In genomic region chr16:10878328-10878643, GRCh38 we compare ENCODE assay signal across 10 cellular contexts. TPM values are rescaled to one million over a fixed set of nuclear protein-coding genes. Genes with fewer than 3 reads are reported as not detected.
DNase-seq lines count a peak whose midpoint lies in the region; ATAC-seq, FAIRE-seq and TF ChIP-seq lines count a peak whose summit lies in the region.
"Had no signal": no experiment of that assay in that cellular context is flagged by ENCODE, and none has a peak within 500 bp of the region (broad histone marks: within the 10 kb centered on the region; RNA-seq: fewer than 3 reads in every experiment).

No MANE protein-coding gene starts in this region.

- peak overlapping the region; percentile 58 for H3K4me2 ChIP-seq in HepG2 (ENCODE audit: low read depth, low read length)

- intact Hi-C loops in activated B cell treated with CpG ODN at 0.5 μM for 24 hours (cut with micrococcal nuclease) (loop anchor here (10.0 kb wide), 3 partner anchors 493 to 797 kb away; partner anchors contain the start of genes ATF7IP2 and LITAF), HepG2 (cut with micrococcal nuclease; ENCODE audit: unreplicated experiment) (no loop called here), sciatic nerve (cut with DNase I) (loop anchor here (10.0 kb wide), 1 partner anchor 1893 kb away; no protein-coding TSS in a partner anchor)

- TF ChIP-seq EP300 in HepG2 (IDR thresholded peaks at IDR 0.05; ENCODE audit: low read depth in 2 of 2, low read length in 2 of 2) (no peak), HepG2 (CRISPR knock-in tag; IDR thresholded peaks at IDR 0.05; ENCODE audit: borderline replicate concordance) (no peak), upper lobe of left lung (IDR thresholded peaks at IDR 0.05) (no peak)

- H3K9me3 ChIP-seq in HepG2 (ENCODE audit: low read length) (no peaks in the 10 kb centered on the region), upper lobe of left lung (no peaks in the 10 kb centered on the region)

- in situ Hi-C loops in HepG2 (cut with HindIII; ENCODE audit: extremely low pct_ligation_motif_present, low pct_unique_long_range_greater_than_20kb) (no loop called here), GM13977 (cut with MboI; ENCODE audit: low pct_unique_long_range_greater_than_20kb, low sequenced_read_pairs, unreplicated experiment) (no loop called here)

- H3K27me3 ChIP-seq in HepG2 (ENCODE audit: control insufficient read depth in 1 of 2, insufficient read depth in 2 of 2, low read length in 2 of 2) (peaks cover 8 to 56% of the 10 kb centered on the region in 2 experiments; a peak in 4 of 5 replicates), upper lobe of left lung (no peaks in the 10 kb centered on the region)

- H3K4me1 ChIP-seq in HepG2 (ENCODE audit: insufficient read depth, low read length) (no peaks in the 10 kb centered on the region), upper lobe of left lung (peaks cover 34 to 56% (median 47%) of the 10 kb centered on the region in 4 donors)

- peak overlapping the region; percentile 90 for H3K4me3 Mint-ChIP-seq in activated naive CD4-positive, alpha-beta T cell treated with anti-CD3 and anti-CD28 coated beads, Interleukin-2, amount 50 U/mL, for 24 hours
- peak overlapping the region; percentile 100 for H3K4me3 Mint-ChIP-seq in activated B cell treated with CpG ODN at 0.5 μM for 24 hours

- H3K4me3 ChIP-seq in HepG2 (replicated peaks in 1 of 3; ENCODE audit: insufficient read depth in 1 of 3, low read depth in 2 of 3, low read length in 3 of 3) (0 out of 6 replicates have a peak overlapping the region, but pooled peaks of 1 of the 3 experiments have one; percentile 38), upper lobe of left lung (peak overlapping the region; percentile 60 to 80 (median 70))

- TF ChIP-seq CTCF in activated B cell treated with CpG ODN at 0.5 μM for 24 hours (IDR thresholded peaks at IDR 0.05) = no peak
- no peak for TF ChIP-seq CTCF in HepG2 (CRISPR knock-in tag; IDR thresholded peaks at IDR 0.05)
- TF ChIP-seq CTCF in upper lobe of left lung (IDR thresholded peaks at IDR 0.05) = no peak
- no peak for TF ChIP-seq CTCF in GM13977 (IDR thresholded peaks at IDR 0.05; ENCODE audit: extremely low read depth, insufficient read depth, missing control alignments)

- WGBS in HepG2 (ENCODE audit: low lambda C conversion rate) = 36% methylated on average over 4 of the region's 4 CpGs
- 8 to 38% methylated on average over 3 to 4 of the region's 4 CpGs for WGBS in upper lobe of left lung, 2 donors

- POLR2A ChIA-PET in activated B cell treated with CpG ODN at 0.5 μM for 24 hours (lab: Charles Lee) = interaction anchor here (1.0 to 6.3 kb wide), 26 partner anchors 12 to 1787 kb away, joined by 3 to 318 read pairs (median 15); partner anchors contain the start of genes DEXI, HAPSTR1 and NUBP1
- POLR2A ChIA-PET in HepG2 (lab: Yijun Ruan, JAX) = no interaction called here

- H3K36me3 ChIP-seq in HepG2 (replicated peaks in 1 of 2; ENCODE audit: control insufficient read depth in 1 of 2, insufficient read depth in 2 of 2, low read length in 2 of 2) = no peaks in the 10 kb centered on the region
- H3K36me3 ChIP-seq in upper lobe of left lung = peaks cover 0 to 5% (median 0%) of the 10 kb centered on the region in 4 donors

- no peak overlapping the region for H3K27ac ChIP-seq in HepG2 (ENCODE audit: extremely low read length, insufficient read depth, low read length)
- H3K27ac ChIP-seq in upper lobe of left lung = peak overlapping the region; percentile 5 to 89 (median 82)

- BruUV-seq in HepG2 (replicated peaks; lab: Mats Ljungman, UMichigan) = no TSS peak

- TF ChIP-seq RAD21 in HepG2 (CRISPR knock-in tag; IDR thresholded peaks at IDR 0.05) = no peak

- no peaks in the 10 kb centered on the region for H3K9me3 Mint-ChIP-seq in activated naive CD4-positive, alpha-beta T cell treated with anti-CD3 and anti-CD28 coated beads, Interleukin-2, amount 50 U/mL, for 24 hours
- no peaks in the 10 kb centered on the region for H3K9me3 Mint-ChIP-seq in activated B cell treated with CpG ODN at 0.5 μM for 24 hours

- H3K9ac ChIP-seq in HepG2 (ENCODE audit: insufficient read depth, low read depth, low read length) = no peak overlapping the region

- FAIRE-seq in HepG2 (lab: Jason Lieb, UNC) = no peak

- H4K20me1 ChIP-seq in HepG2 (ENCODE audit: insufficient read depth, low read length) = no peaks in the 10 kb centered on the region

- H3K79me2 ChIP-seq in HepG2 (ENCODE audit: insufficient read depth, low read length) = no peaks in the 10 kb centered on the region

- ATAC-seq in activated B cell treated with CpG ODN at 0.5 μM for 24 hours (ENCODE audit: low read depth) (peak; percentile 22), HepG2 (no peak), upper lobe of left lung (ENCODE audit: low FRiP score in 2 of 2) (no peak), sciatic nerve (no peak), HG03571 (IDR thresholded peaks at IDR 0.05; ENCODE audit: unreplicated experiment) (no peak)

- peaks cover 37% of the 10 kb centered on the region for H3K4me1 Mint-ChIP-seq in activated naive CD4-positive, alpha-beta T cell treated with anti-CD3 and anti-CD28 coated beads, Interleukin-2, amount 50 U/mL, for 24 hours
- peaks cover 71% of the 10 kb centered on the region for H3K4me1 Mint-ChIP-seq in activated B cell treated with CpG ODN at 0.5 μM for 24 hours

- no peaks in the 10 kb centered on the region for H3K36me3 Mint-ChIP-seq in activated naive CD4-positive, alpha-beta T cell treated with anti-CD3 and anti-CD28 coated beads, Interleukin-2, amount 50 U/mL, for 24 hours
- peaks cover 58% of the 10 kb centered on the region for H3K36me3 Mint-ChIP-seq in activated B cell treated with CpG ODN at 0.5 μM for 24 hours (ENCODE audit: low read depth)

- H3K27ac Mint-ChIP-seq in activated naive CD4-positive, alpha-beta T cell treated with anti-CD3 and anti-CD28 coated beads, Interleukin-2, amount 50 U/mL, for 24 hours = no peak overlapping the region
- peak overlapping the region; percentile 90 for H3K27ac Mint-ChIP-seq in activated B cell treated with CpG ODN at 0.5 μM for 24 hours

- CTCF ChIA-PET in activated B cell treated with CpG ODN at 0.5 μM for 24 hours (lab: Charles Lee) = interaction anchor here (0.8 to 5.7 kb wide), 12 partner anchors 10 to 364 kb away, joined by 3 to 76 read pairs (median 8); partner anchors contain the start of gene NUBP1
- CTCF ChIA-PET in HepG2 (lab: Yijun Ruan, JAX; ENCODE audit: low intra/inter-chr PET ratio, low total read pairs) = no interaction called here

- no peak overlapping the region for H2AFZ ChIP-seq in HepG2 (ENCODE audit: low read length)

- peaks cover 46% of the 10 kb centered on the region for H3K27me3 Mint-ChIP-seq in activated naive CD4-positive, alpha-beta T cell treated with anti-CD3 and anti-CD28 coated beads, Interleukin-2, amount 50 U/mL, for 24 hours
- H3K27me3 Mint-ChIP-seq in activated B cell treated with CpG ODN at 0.5 μM for 24 hours = no peaks in the 10 kb centered on the region

- DNase-seq in activated naive CD4-positive, alpha-beta T cell treated with Interleukin-2 at 50 U/mL for 16 hours = no peak
- DNase-seq in activated B cell treated with CpG ODN at 0.5 μM for 24 hours = no peak
- no peak for DNase-seq in HepG2 (ENCODE audit: low spot score)
- DNase-seq in upper lobe of left lung = no peak
- DNase-seq in sciatic nerve (ENCODE audit: low spot score) = no peak
- no peak for DNase-seq in GM13977 (ENCODE audit: low spot score)
- DNase-seq: dermis blood vessel endothelial cell, DND-41 had no signal

- TF ChIP-seq POLR2A in HepG2 (IDR thresholded peaks at IDR 0.05; ENCODE audit: insufficient read depth in 1 of 2, low read depth in 2 of 2, low read length in 2 of 2) (no peak), upper lobe of left lung (IDR thresholded peaks at IDR 0.05) (no peak)

RNA-seq across cellular contexts. Expression of gene CIITA, which starts 1.3 kb away (rescaled TPM):
- total RNA-seq in activated B cell treated with CpG ODN at 0.5 μM for 24 hours (332 and 401 TPM in 2 replicates), HepG2 (2016; rRNA removed; fragmentation: Illumina TruSeq; extraction: Trizol) (0.09 and 0.11 TPM in 2 replicates), upper lobe of left lung (100 to 1,000 TPM in 2 of 6 donors, 10 to 100 TPM in 4; 27.2 to 145 (median 83.2) TPM), sciatic nerve (51.9 TPM)
- total RNA-seq in HepG2 (2016; cell fraction: cytosol; rRNA removed; fragmentation: Illumina TruSeq; extraction: Trizol; ENCODE audit: low read depth) = 0.09 TPM in 1 of 2 replicates, not detected in the other
- 0.10 and 0.13 TPM in 2 replicates for total RNA-seq in HepG2 (2016; cell fraction: insoluble cytoplasmic fraction; rRNA removed; fragmentation: Illumina TruSeq; extraction: Trizol)
- total RNA-seq in HepG2 (2016; cell fraction: membrane; rRNA removed; fragmentation: Illumina TruSeq; extraction: Trizol) = 0.09 and 0.21 TPM in 2 replicates
- 0.19 TPM in 1 of 2 replicates, not detected in the other for total RNA-seq in HepG2 (2016; cell fraction: nucleus; rRNA removed; fragmentation: Illumina TruSeq; extraction: Trizol)
- 0.05 and 0.08 TPM in 2 replicates for polyA plus RNA-seq in HepG2 (2011; rRNA removed)
- 0.10 and 0.11 TPM in 2 replicates for polyA plus RNA-seq in HepG2 (2011; cell fraction: cytosol; rRNA removed)
- polyA plus RNA-seq in HepG2 (2011; cell fraction: nucleus; rRNA removed) = 0.28 and 0.47 TPM in 2 replicates
- polyA plus RNA-seq in HepG2 (2012) = 0.36 and 0.56 TPM in 2 replicates
- 0.11 and 0.14 TPM in 2 replicates for polyA plus RNA-seq in HepG2 (2016; cell fraction: cytosol; fragmentation: Illumina TruSeq; extraction: Trizol; ENCODE audit: low read depth)
- 0.13 TPM in 1 of 2 replicates, not detected in the other for polyA plus RNA-seq in HepG2 (2016; cell fraction: insoluble cytoplasmic fraction; fragmentation: Illumina TruSeq; extraction: Trizol; ENCODE audit: low read depth)
- 0.24 TPM in 1 of 2 replicates, not detected in the other for polyA plus RNA-seq in HepG2 (2016; cell fraction: membrane; fragmentation: Illumina TruSeq; extraction: Trizol; ENCODE audit: low read depth)
- 0.15 TPM in 1 of 2 replicates, not detected in the other for polyA plus RNA-seq in HepG2 (2016; cell fraction: nucleus; fragmentation: Illumina TruSeq; extraction: Trizol; ENCODE audit: insufficient read depth, low read depth)
- polyA minus RNA-seq in HepG2 (2011; rRNA and poly(A)+ RNA removed; ENCODE audit: low replicate concordance) = 0.06 and 1.5 TPM in 2 replicates
- polyA minus RNA-seq in HepG2 (2011; cell fraction: cytosol; rRNA and poly(A)+ RNA removed) = 0.26 TPM in 1 of 2 replicates, not detected in the other
- 0.12 and 0.26 TPM in 2 replicates for polyA minus RNA-seq in HepG2 (2011; cell fraction: nucleus; rRNA and poly(A)+ RNA removed)

RNA-seq across cellular contexts. Expression of gene TVP23A, which starts 59.7 kb away (rescaled TPM):
- 1.6 and 2.0 TPM in 2 replicates for total RNA-seq in activated B cell treated with CpG ODN at 0.5 μM for 24 hours
- not detected in 2 replicates for total RNA-seq in HepG2 (2016; rRNA removed; fragmentation: Illumina TruSeq; extraction: Trizol)
- total RNA-seq in HepG2 (2016; cell fraction: cytosol; rRNA removed; fragmentation: Illumina TruSeq; extraction: Trizol; ENCODE audit: low read depth) = not detected in 2 replicates
- total RNA-seq in HepG2 (2016; cell fraction: insoluble cytoplasmic fraction; rRNA removed; fragmentation: Illumina TruSeq; extraction: Trizol) = 0.17 TPM in 1 of 2 replicates, not detected in the other
- total RNA-seq in HepG2 (2016; cell fraction: membrane; rRNA removed; fragmentation: Illumina TruSeq; extraction: Trizol) = not detected in 2 replicates
- total RNA-seq in HepG2 (2016; cell fraction: nucleus; rRNA removed; fragmentation: Illumina TruSeq; extraction: Trizol) = not detected in 2 replicates
- polyA plus RNA-seq in HepG2 (2011; rRNA removed) = 0.01 TPM in 1 of 2 replicates, not detected in the other
- not detected in 2 replicates for polyA plus RNA-seq in HepG2 (2011; cell fraction: cytosol; rRNA removed)
- polyA plus RNA-seq in HepG2 (2011; cell fraction: nucleus; rRNA removed) = not detected in 2 replicates
- polyA plus RNA-seq in HepG2 (2012) = 0.64 TPM in 2 replicates
- not detected in 2 replicates for polyA plus RNA-seq in HepG2 (2016; cell fraction: cytosol; fragmentation: Illumina TruSeq; extraction: Trizol; ENCODE audit: low read depth)
- not detected in 2 replicates for polyA plus RNA-seq in HepG2 (2016; cell fraction: insoluble cytoplasmic fraction; fragmentation: Illumina TruSeq; extraction: Trizol; ENCODE audit: low read depth)
- not detected in 2 replicates for polyA plus RNA-seq in HepG2 (2016; cell fraction: membrane; fragmentation: Illumina TruSeq; extraction: Trizol; ENCODE audit: low read depth)
- not detected in 2 replicates for polyA plus RNA-seq in HepG2 (2016; cell fraction: nucleus; fragmentation: Illumina TruSeq; extraction: Trizol; ENCODE audit: insufficient read depth, low read depth)
- not detected in 2 replicates for polyA minus RNA-seq in HepG2 (2011; rRNA and poly(A)+ RNA removed; ENCODE audit: low replicate concordance)
- not detected in 2 replicates for polyA minus RNA-seq in HepG2 (2011; cell fraction: cytosol; rRNA and poly(A)+ RNA removed)
- polyA minus RNA-seq in HepG2 (2011; cell fraction: nucleus; rRNA and poly(A)+ RNA removed) = not detected in 2 replicates
- 1 to 10 TPM in 1 of 6 donors, under 1 TPM in 3, not detected in 2; 0.20 to 2.3 (median 0.61) TPM for total RNA-seq in upper lobe of left lung
- 3.3 TPM for total RNA-seq in sciatic nerve
- total RNA-seq: dermis blood vessel endothelial cell had no signal

Comparison
In these comparisons a context has a peak if more than half of its experiments do, and no peak if none do; other contexts are left out.
1. RNA of gene CIITA, which starts 1.3 kb away (total RNA-seq): 332 to 401 TPM in activated B cell treated with CpG ODN at 0.5 μM for 24 hours, 27.2 to 145 TPM in upper lobe of left lung and 51.9 TPM in sciatic nerve (single experiment); 0.09 to 0.21 TPM in HepG2; every median in the first group is over 10 times any median in the second.